1 cellular context compared by ENCODE assay signal in genomic region chr5:168575391-168576372, GRCh38.
TF ChIP-seq lines count a peak whose summit lies in the region.

No MANE protein-coding gene starts in this region.

TF ChIP-seq in HepG2, 621 proteins besides CTCF, POLR2A, EP300 and RAD21:
- TF ChIP-seq RBFOX2 (IDR thresholded peaks at IDR 0.05; ENCODE audit: low read depth, low read length): peak; percentile 50
- no peak for TF ChIP-seq FLYWCH1 (CRISPR knock-in tag; IDR thresholded peaks at IDR 0.05)
